ENCODE assay signal across 1 cellular context in the genomic region with DNA sequence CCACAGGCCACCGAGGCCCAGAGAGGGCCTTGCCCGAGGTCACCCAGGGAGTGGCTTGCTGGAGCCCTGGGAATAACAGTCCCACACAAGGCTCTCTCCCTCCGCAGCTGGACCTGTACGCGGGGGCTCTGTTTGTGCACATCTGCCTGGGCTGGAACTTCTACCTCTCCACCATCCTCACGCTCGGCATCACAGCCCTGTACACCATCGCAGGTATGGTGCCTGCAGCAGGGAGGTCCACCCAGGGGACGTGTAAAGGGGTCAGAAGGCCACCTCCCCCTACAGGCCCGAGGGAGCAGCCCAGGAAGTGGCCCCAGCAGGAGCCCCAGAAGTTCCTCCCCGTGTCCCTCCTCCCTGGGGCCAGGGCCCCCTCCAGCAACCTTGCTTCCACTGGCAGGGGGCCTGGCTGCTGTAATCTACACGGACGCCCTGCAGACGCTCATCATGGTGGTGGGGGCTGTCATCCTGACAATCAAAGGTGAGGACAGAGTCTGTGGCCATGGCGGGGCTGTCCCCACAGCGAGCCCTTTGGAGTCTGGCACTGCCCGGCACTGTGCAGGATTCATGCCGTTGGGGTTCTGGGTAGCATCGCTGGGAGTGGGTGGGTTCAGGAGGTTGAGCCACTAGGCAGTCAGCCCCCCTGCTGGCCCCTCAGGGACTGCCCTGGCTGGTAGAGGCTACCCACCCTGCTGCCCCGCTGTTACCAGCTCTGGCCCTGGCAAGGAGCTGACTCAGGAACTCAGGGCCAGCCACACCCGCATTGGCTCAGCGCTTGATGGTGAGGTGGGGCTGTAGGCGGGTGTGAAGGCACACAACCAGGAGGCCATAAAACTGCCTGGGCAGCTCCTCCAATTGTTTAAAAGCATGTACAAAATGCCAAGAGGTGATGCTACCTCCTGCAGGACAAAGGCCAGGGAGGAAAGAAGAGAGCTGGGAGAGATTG.
TF ChIP-seq lines count a peak whose summit lies in the region.

No MANE protein-coding gene starts in this region.

TF ChIP-seq in K562, 482 proteins besides CTCF, POLR2A, EP300 and RAD21:
- TF ChIP-seq, protein P1, sequence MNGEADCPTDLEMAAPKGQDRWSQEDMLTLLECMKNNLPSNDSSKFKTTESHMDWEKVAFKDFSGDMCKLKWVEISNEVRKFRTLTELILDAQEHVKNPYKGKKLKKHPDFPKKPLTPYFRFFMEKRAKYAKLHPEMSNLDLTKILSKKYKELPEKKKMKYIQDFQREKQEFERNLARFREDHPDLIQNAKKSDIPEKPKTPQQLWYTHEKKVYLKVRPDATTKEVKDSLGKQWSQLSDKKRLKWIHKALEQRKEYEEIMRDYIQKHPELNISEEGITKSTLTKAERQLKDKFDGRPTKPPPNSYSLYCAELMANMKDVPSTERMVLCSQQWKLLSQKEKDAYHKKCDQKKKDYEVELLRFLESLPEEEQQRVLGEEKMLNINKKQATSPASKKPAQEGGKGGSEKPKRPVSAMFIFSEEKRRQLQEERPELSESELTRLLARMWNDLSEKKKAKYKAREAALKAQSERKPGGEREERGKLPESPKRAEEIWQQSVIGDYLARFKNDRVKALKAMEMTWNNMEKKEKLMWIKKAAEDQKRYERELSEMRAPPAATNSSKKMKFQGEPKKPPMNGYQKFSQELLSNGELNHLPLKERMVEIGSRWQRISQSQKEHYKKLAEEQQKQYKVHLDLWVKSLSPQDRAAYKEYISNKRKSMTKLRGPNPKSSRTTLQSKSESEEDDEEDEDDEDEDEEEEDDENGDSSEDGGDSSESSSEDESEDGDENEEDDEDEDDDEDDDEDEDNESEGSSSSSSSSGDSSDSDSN (IDR thresholded peaks at IDR 0.05; ENCODE audit: borderline replicate concordance in 1 of 2, low read depth in 2 of 2, low read length in 2 of 2) = no peak
- peak; percentile 15; the same call in 1 of the 2 replicates for TF ChIP-seq POLR2G (IDR thresholded peaks at IDR 0.05; ENCODE audit: low read depth, low read length)
